21 cellular contexts compared by ENCODE assay signal in the genomic region with DNA sequence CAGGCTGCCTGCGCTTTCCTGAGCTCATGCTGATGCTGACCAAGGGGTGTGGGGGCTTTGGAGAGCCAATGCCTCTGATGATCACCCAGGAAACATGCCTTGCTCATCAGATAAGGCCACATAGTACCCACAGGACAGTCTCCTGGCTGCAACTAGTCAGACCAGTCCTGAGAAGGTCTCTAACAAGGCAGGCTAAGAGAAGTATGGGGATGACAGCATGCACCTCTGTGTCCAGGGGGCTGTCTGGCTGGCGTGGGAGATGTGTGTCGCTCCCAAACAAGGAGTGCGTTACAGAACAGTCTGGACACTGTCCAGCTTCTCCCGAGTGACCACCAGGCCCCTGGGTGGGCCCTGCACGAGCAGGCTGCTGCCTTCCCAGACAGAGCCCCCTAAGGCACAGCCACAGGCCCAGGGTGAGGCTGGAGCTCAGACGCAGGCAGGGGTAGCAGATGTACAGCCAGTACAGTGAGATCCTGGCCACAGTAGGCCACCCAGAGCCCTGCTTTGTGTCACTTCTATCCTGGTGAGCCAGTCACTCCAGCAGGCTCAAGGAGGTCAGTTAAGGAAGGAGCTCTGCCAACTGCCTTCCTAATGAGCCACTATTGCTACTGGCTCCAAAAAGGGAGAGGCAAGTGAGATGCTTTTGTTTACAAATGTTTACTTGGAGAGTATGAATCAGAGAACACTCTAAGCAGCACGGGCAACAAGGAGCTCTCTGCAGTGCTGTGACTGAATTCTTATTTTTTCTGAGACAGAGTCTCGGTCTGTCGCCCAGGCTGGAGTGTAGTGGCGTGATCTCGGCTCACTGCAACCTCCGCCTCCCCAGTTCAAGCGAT.
DNase-seq lines count a peak whose midpoint lies in the region; ATAC-seq and TF ChIP-seq lines count a peak whose summit lies in the region.
"Had no signal": no experiment of that assay in that cellular context is flagged by ENCODE, and none has a peak within 500 bp of the region (broad histone marks: within the 10 kb centered on the region; RNA-seq: fewer than 3 reads in every experiment).

No MANE protein-coding gene starts in this region.

- no peaks in the 10 kb centered on the region for H3K27me3 ChIP-seq in PC-3 (ENCODE audit: low read length)
- H3K27me3 ChIP-seq: BLaER1 treated with 17β-estradiol and CSF1 and Interleukin-3, amounts not matched to agents 10 nM and 100 nM; esophagus muscularis mucosa; hepatocyte; stomach had no signal

- no peak overlapping the region for H3K27ac ChIP-seq in PC-3 (ENCODE audit: low read length)
- H3K27ac ChIP-seq: BLaER1 treated with 17β-estradiol and CSF1 and Interleukin-3, amounts not matched to agents 10 nM and 100 nM; esophagus muscularis mucosa; hepatocyte; VCaP had no signal

- no peak overlapping the region for H3K9ac ChIP-seq in PC-3 (ENCODE audit: low read length)
- H3K9ac ChIP-seq: BLaER1 treated with 17β-estradiol and CSF1 and Interleukin-3, amounts not matched to agents 10 nM and 100 nM had no signal

- BruUV-seq in PC-3 (replicated peaks; lab: Mats Ljungman, UMichigan): no TSS peak

- H3K4me1 ChIP-seq in PC-3 (ENCODE audit: insufficient read depth, low read length): no peaks in the 10 kb centered on the region

- H3K4me3 ChIP-seq in PC-3 (ENCODE audit: low read length): no peak overlapping the region
- H3K4me3 ChIP-seq: BLaER1 treated with 17β-estradiol and CSF1 and Interleukin-3, amounts not matched to agents 10 nM and 100 nM; esophagus muscularis mucosa; hepatocyte; stomach had no signal

- H3K4me1 Mint-ChIP-seq in stimulated activated naive B cell treated with anti-CD40 and anti-IgM and Interleukin-4, amounts not matched to agents 10 μg/mL and 1 μg/mL and 100 μg/mL, for 72 hours: peaks cover 39 to 44% of the 10 kb centered on the region in 2 donors
- H3K4me1 Mint-ChIP-seq in naive thymus-derived CD8-positive, alpha-beta T cell: peaks cover 0 to 22% (median 0%) of the 10 kb centered on the region in 4 donors

- H3K4me3 Mint-ChIP-seq in stimulated activated naive B cell treated with anti-CD40 and anti-IgM and Interleukin-4, amounts not matched to agents 10 μg/mL and 1 μg/mL and 100 μg/mL, for 72 hours: no peak overlapping the region
- no peak overlapping the region for H3K4me3 Mint-ChIP-seq in naive thymus-derived CD8-positive, alpha-beta T cell

- peak overlapping the region; percentile 69 for H3K27ac Mint-ChIP-seq in stimulated activated naive B cell treated with anti-CD40 and anti-IgM and Interleukin-4, amounts not matched to agents 10 μg/mL and 1 μg/mL and 100 μg/mL, for 72 hours
- peak overlapping the region in 1 of 10 donors; percentile 47 for H3K27ac Mint-ChIP-seq in naive thymus-derived CD8-positive, alpha-beta T cell

- peak; percentile 10 for DNase-seq in Caki2 (ENCODE audit: low read depth)
- peak; percentile 6 for DNase-seq in PC-3
- DNase-seq in inferior parietal cortex (ENCODE audit: extremely low spot score): peak; percentile 8
- DNase-seq in stimulated activated naive B cell treated with anti-CD40 and anti-IgM and Interleukin-4, amounts not matched to agents 10 μg/mL and 1 μg/mL and 100 μg/mL, for 72 hours: no peak
- DNase-seq in naive thymus-derived CD8-positive, alpha-beta T cell: no peak
- no peak for DNase-seq in NCI-H1436 treated with DMSO at 0.1 percent for 48 hours (lab: John Stamatoyannopoulos, UW)
- no peak for DNase-seq in HT-29 (ENCODE audit: low spot score)
- DNase-seq: activated CD8-positive, alpha-beta memory T cell treated with anti-CD3 and anti-CD28 coated beads for 24 hours; DMS53; kidney glomerular epithelial cell; NCI-H2029 treated with DMSO at 0.1 percent for 48 hours; NCI-H510A; occipital lobe; Right ventricle myocardium superior; stomach had no signal

- TF ChIP-seq CTCF in PC-3 (conservative IDR thresholded peaks at IDR 0.05; ENCODE audit: low read depth, low read length): no peak

- POLR2A ChIA-PET in PC-3 (lab: Charles Lee; ENCODE audit: unreplicated experiment): no interaction called here
- POLR2A ChIA-PET in naive thymus-derived CD8-positive, alpha-beta T cell (lab: Charles Lee): no interaction called here

- H3K36me3 ChIP-seq in PC-3 (ENCODE audit: low read depth, low read length): peaks cover 7% of the 10 kb centered on the region; the same call in 1 of the 2 replicates

- CTCF ChIA-PET in PC-3 (lab: Charles Lee): interaction anchor here (0.6 kb wide), 1 partner anchor 57 kb away, joined by 3 read pairs; no protein-coding TSS in a partner anchor

- H3K9me3 ChIP-seq in PC-3 (ENCODE audit: low read length): no peaks in the 10 kb centered on the region
- H3K9me3 ChIP-seq: BLaER1 treated with 17β-estradiol and CSF1 and Interleukin-3, amounts not matched to agents 10 nM and 100 nM; esophagus muscularis mucosa; stomach had no signal

- peaks cover 61 to 66% of the 10 kb centered on the region in 2 donors for H3K36me3 Mint-ChIP-seq in stimulated activated naive B cell treated with anti-CD40 and anti-IgM and Interleukin-4, amounts not matched to agents 10 μg/mL and 1 μg/mL and 100 μg/mL, for 72 hours
- peaks cover 0 to 69% (median 11%) of the 10 kb centered on the region in 3 donors for H3K36me3 Mint-ChIP-seq in naive thymus-derived CD8-positive, alpha-beta T cell

- H3K4me2 ChIP-seq in PC-3 (ENCODE audit: low read length): no peak overlapping the region
- H3K4me2 ChIP-seq: BLaER1 treated with 17β-estradiol and CSF1 and Interleukin-3, amounts not matched to agents 10 nM and 100 nM; hepatocyte had no signal

- no peaks in the 10 kb centered on the region for H4K20me1 ChIP-seq in PC-3 (ENCODE audit: low read length)

- no peaks in the 10 kb centered on the region for H3K79me2 ChIP-seq in PC-3 (ENCODE audit: low read length)
- H3K79me2 ChIP-seq: hepatocyte had no signal

- peaks cover 2 to 3% of the 10 kb centered on the region in 2 donors for H3K9me3 Mint-ChIP-seq in stimulated activated naive B cell treated with anti-CD40 and anti-IgM and Interleukin-4, amounts not matched to agents 10 μg/mL and 1 μg/mL and 100 μg/mL, for 72 hours
- no peaks in the 10 kb centered on the region for H3K9me3 Mint-ChIP-seq in naive thymus-derived CD8-positive, alpha-beta T cell

- H3K9me2 ChIP-seq in PC-3 (replicated peaks; ENCODE audit: low read length): no peaks in the 10 kb centered on the region

- H2AFZ ChIP-seq in PC-3 (ENCODE audit: low read length): no peak overlapping the region
- H2AFZ ChIP-seq: hepatocyte had no signal

- in situ Hi-C loops in Caki2 (cut with HindIII; ENCODE audit: low pct_unique_long_range_greater_than_20kb, low sequenced_read_pairs): no loop called here

- H3K27me3 Mint-ChIP-seq in stimulated activated naive B cell treated with anti-CD40 and anti-IgM and Interleukin-4, amounts not matched to agents 10 μg/mL and 1 μg/mL and 100 μg/mL, for 72 hours: no peaks in the 10 kb centered on the region
- no peaks in the 10 kb centered on the region for H3K27me3 Mint-ChIP-seq in naive thymus-derived CD8-positive, alpha-beta T cell

- peak; percentile 88 for ATAC-seq in PC-3
- no peak for ATAC-seq in stimulated activated naive B cell treated with anti-CD40 and anti-IgM and Interleukin-4, amounts not matched to agents 10 μg/mL and 1 μg/mL and 100 μg/mL, for 72 hours (replicated peaks)
- no peak for ATAC-seq in naive thymus-derived CD8-positive, alpha-beta T cell
- ATAC-seq in GM18505 (IDR thresholded peaks at IDR 0.05; ENCODE audit: unreplicated experiment): no peak
- ATAC-seq: sciatic nerve had no signal

- intact Hi-C loops in PC-3 (cut with micrococcal nuclease): no loop called here

- TF ChIP-seq POLR2A in GM18505 (IDR thresholded peaks at IDR 0.05; ENCODE audit: borderline replicate concordance, extremely low read depth, insufficient read depth, insufficient read length): no peak

- no peaks in the 10 kb centered on the region for H3F3A ChIP-seq in PC-3 (ENCODE audit: low read length, unreplicated experiment)

Comparison
In these comparisons a context has a peak if more than half of its experiments do, and no peak if none do; other contexts are left out.
1. DNase-seq: peak in Caki2 (single experiment), PC-3 (single experiment) and inferior parietal cortex (single experiment); none in stimulated activated naive B cell treated with anti-CD40 and anti-IgM and Interleukin-4, amounts not matched to agents 10 μg/mL and 1 μg/mL and 100 μg/mL, for 72 hours (single experiment), naive thymus-derived CD8-positive, alpha-beta T cell (0 of 10), NCI-H1436 treated with DMSO at 0.1 percent for 48 hours (single experiment) and HT-29 (single experiment).